Comparison of ENCODE assay signal across 9 cellular contexts in the genomic region with DNA sequence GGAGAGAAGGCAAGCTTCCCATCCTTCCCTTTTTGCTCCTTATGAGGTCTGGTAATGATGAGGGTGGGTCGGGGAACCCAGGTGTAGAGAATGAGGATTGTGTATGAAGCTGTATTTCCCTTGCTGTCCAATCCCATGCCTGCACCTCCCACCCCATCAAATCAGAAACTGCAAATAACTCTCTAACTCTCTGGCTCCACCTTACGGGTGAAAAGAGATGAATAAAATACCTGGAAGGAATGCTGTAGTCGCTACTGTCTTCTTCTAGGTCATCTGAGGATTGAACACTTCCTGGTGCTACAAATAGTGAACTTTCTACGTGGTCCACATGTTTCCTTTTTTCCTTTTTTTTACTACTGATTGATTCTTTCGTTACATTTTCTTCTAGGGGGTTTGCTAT. TPM values are rescaled to one million over a fixed set of nuclear protein-coding genes. Genes with fewer than 3 reads are reported as not detected.
DNase-seq lines count a peak whose midpoint lies in the region; ATAC-seq and TF ChIP-seq lines count a peak whose summit lies in the region.
"Had no signal": no experiment of that assay in that cellular context is flagged by ENCODE, and none has a peak within 500 bp of the region (broad histone marks: within the 10 kb centered on the region; RNA-seq: fewer than 3 reads in every experiment).

No MANE protein-coding gene starts in this region.

- peaks cover 58 to 61% of the 10 kb centered on the region in 2 donors for H3K36me3 Mint-ChIP-seq in CD14-positive monocyte
- H3K36me3 Mint-ChIP-seq in stimulated activated memory B cell treated with anti-CD40 and anti-IgM and Interleukin-4, amounts not matched to agents 10 μg/mL and 1 μg/mL and 100 μg/mL, for 72 hours: peaks cover 21% of the 10 kb centered on the region

- H3K4me1 Mint-ChIP-seq in CD14-positive monocyte: peaks cover 17% of the 10 kb centered on the region
- peaks cover 9% of the 10 kb centered on the region for H3K4me1 Mint-ChIP-seq in stimulated activated memory B cell treated with anti-CD40 and anti-IgM and Interleukin-4, amounts not matched to agents 10 μg/mL and 1 μg/mL and 100 μg/mL, for 72 hours

- ATAC-seq in stimulated activated memory B cell treated with anti-CD40 and anti-IgM and Interleukin-4, amounts not matched to agents 10 μg/mL and 1 μg/mL and 100 μg/mL, for 72 hours: no peak
- ATAC-seq in HG03521 (IDR thresholded peaks at IDR 0.05; ENCODE audit: unreplicated experiment): no peak
- ATAC-seq: sciatic nerve had no signal

- no peak for TF ChIP-seq POLR2A in Peyer's patch (IDR thresholded peaks at IDR 0.05)

- H3K36me3 ChIP-seq in Peyer's patch: no peaks in the 10 kb centered on the region

- H3K4me3 Mint-ChIP-seq in CD14-positive monocyte: no peak overlapping the region
- H3K4me3 Mint-ChIP-seq in stimulated activated memory B cell treated with anti-CD40 and anti-IgM and Interleukin-4, amounts not matched to agents 10 μg/mL and 1 μg/mL and 100 μg/mL, for 72 hours: no peak overlapping the region

- H3K4me1 ChIP-seq in Peyer's patch: no peaks in the 10 kb centered on the region

- no peak overlapping the region for H3K4me3 ChIP-seq in Peyer's patch

- intact Hi-C loops in CD14-positive monocyte (cut with micrococcal nuclease): no loop called here

- H3K27me3 Mint-ChIP-seq in CD14-positive monocyte (ENCODE audit: low read depth in 3 of 3): peaks cover 0 to 3% (median 0%) of the 10 kb centered on the region in 3 donors
- H3K27me3 Mint-ChIP-seq in stimulated activated memory B cell treated with anti-CD40 and anti-IgM and Interleukin-4, amounts not matched to agents 10 μg/mL and 1 μg/mL and 100 μg/mL, for 72 hours: no peaks in the 10 kb centered on the region

- peak; percentile 61 for TF ChIP-seq CTCF in CD14-positive monocyte (IDR thresholded peaks at IDR 0.05)
- peak; percentile 26 for TF ChIP-seq CTCF in GM20000 (IDR thresholded peaks at IDR 0.05; ENCODE audit: extremely low read depth, missing control alignments)
- peak in 4 of 6 experiments; percentile 27 to 65 (median 58) for TF ChIP-seq CTCF in Peyer's patch (IDR thresholded peaks at IDR 0.05)

- H3K27ac Mint-ChIP-seq in CD14-positive monocyte: peak overlapping the region in 1 of 7 donors; percentile 21
- H3K27ac Mint-ChIP-seq in stimulated activated memory B cell treated with anti-CD40 and anti-IgM and Interleukin-4, amounts not matched to agents 10 μg/mL and 1 μg/mL and 100 μg/mL, for 72 hours: no peak overlapping the region

- H3K27me3 ChIP-seq in Peyer's patch: no peaks in the 10 kb centered on the region

- no peaks in the 10 kb centered on the region for H3K9me3 Mint-ChIP-seq in CD14-positive monocyte
- no peaks in the 10 kb centered on the region for H3K9me3 Mint-ChIP-seq in stimulated activated memory B cell treated with anti-CD40 and anti-IgM and Interleukin-4, amounts not matched to agents 10 μg/mL and 1 μg/mL and 100 μg/mL, for 72 hours

- H3K27ac ChIP-seq in Peyer's patch: no peak overlapping the region

- no peaks in the 10 kb centered on the region for H3K9me3 ChIP-seq in Peyer's patch

- DNase-seq in CD14-positive monocyte (ENCODE audit: low spot score) (no peak), GM20000 (ENCODE audit: low spot score) (peak; percentile 61), Peyer's patch (no peak), kidney tubule cell (ENCODE audit: low spot score) (peak; percentile 29), epidermal melanocyte (ENCODE audit: insufficient read length, low spot score) (no peak), NCI-H226 (no peak)

RNA-seq across cellular contexts. Expression of a gene that starts 38.9 kb away (rescaled TPM):
- 10 to 100 TPM; 26.5 to 38.4 TPM for polyA plus RNA-seq in CD14-positive monocyte
- 100 to 1,000 TPM in 1 of 4 donors, 10 to 100 TPM in 3; 64.3 to 125 (median 78.0) TPM for total RNA-seq in Peyer's patch

Comparison
In these comparisons a context has a peak if more than half of its experiments do, and no peak if none do; other contexts are left out.
1. DNase-seq: peak in GM20000 (single experiment) and kidney tubule cell (single experiment); none in CD14-positive monocyte (single experiment), Peyer's patch (0 of 3), epidermal melanocyte (single experiment) and NCI-H226 (single experiment).
2. Peak in every context shown above with its lines, with median percentiles within 50 percentile points of each other: CTCF ChIP-seq.